In the genomic region with DNA sequence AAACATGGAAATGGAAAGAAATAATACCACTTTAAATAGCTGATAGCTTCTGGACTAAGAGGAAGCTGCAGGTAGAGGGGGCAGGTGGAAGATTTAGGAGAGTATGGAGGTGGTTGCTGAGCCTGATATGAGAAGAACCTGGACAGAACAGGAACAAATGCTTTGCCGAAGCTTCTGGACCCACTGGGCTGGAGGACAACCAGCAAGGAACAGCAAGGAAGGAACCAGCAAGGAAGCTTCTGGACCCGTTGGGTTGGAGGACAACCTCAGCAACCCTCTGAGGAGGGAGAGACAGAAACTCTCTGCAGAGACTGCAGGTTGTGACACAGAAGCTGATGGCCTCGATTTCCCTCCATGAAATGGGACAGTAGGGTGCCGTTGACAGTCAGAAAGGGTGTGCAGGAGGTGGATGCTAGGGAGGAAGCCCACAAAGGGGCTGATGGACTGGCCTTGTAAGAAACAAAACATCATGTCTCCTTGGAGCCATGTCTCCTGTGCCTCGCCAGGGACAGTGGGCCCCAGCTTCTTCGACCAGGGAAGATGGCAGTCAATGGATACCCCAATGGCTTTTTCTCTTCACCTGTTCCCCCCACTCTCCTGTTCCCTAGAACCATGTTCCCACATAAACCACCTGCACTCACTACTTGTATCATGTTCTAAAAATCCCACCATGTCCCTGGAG, we compare ENCODE assay signal across 11 cellular contexts. TPM values are rescaled to one million over a fixed set of nuclear protein-coding genes. Genes with fewer than 3 reads are reported as not detected.
DNase-seq lines count a peak whose midpoint lies in the region; ATAC-seq and TF ChIP-seq lines count a peak whose summit lies in the region.
"Had no signal": no experiment of that assay in that cellular context is flagged by ENCODE, and none has a peak within 500 bp of the region (broad histone marks: within the 10 kb centered on the region; RNA-seq: fewer than 3 reads in every experiment).

No MANE protein-coding gene starts in this region.

- intact Hi-C loops in activated CD4-positive, alpha-beta memory T cell treated with anti-CD3 and anti-CD28 coated beads for 36 hours (cut with micrococcal nuclease): no loop called here
- intact Hi-C loops in natural killer cell (cut with micrococcal nuclease) (loop anchor here (2.0 kb wide), 1 partner anchor 516 kb away; no protein-coding TSS in a partner anchor), spleen (cut with DNase I; ENCODE audit: low total_unique reads) (no loop called here)

- H3K27ac Mint-ChIP-seq in activated T-cell treated with anti-CD3 and anti-CD28 coated beads, Interleukin-2, amount 50 U/mL, for 24 hours: no peak overlapping the region
- no peak overlapping the region for H3K27ac Mint-ChIP-seq in activated CD4-positive, alpha-beta memory T cell treated with anti-CD3 and anti-CD28 coated beads for 36 hours
- H3K27ac Mint-ChIP-seq in natural killer cell: no peak overlapping the region

- H3K4me1 Mint-ChIP-seq in activated T-cell treated with anti-CD3 and anti-CD28 coated beads, Interleukin-2, amount 50 U/mL, for 24 hours (ENCODE audit: low read depth): no peaks in the 10 kb centered on the region
- no peaks in the 10 kb centered on the region for H3K4me1 Mint-ChIP-seq in activated CD4-positive, alpha-beta memory T cell treated with anti-CD3 and anti-CD28 coated beads for 36 hours (ENCODE audit: low read depth)
- no peaks in the 10 kb centered on the region for H3K4me1 Mint-ChIP-seq in natural killer cell

- CTCF ChIA-PET in activated CD4-positive, alpha-beta memory T cell treated with anti-CD3 and anti-CD28 coated beads for 36 hours (lab: Charles Lee): interaction anchor here (0.9 to 2.4 kb wide), 9 partner anchors 45 to 516 kb away, joined by 3 to 15 read pairs (median 5); partner anchors contain the start of gene IBA57

- H3K27me3 Mint-ChIP-seq in activated T-cell treated with anti-CD3 and anti-CD28 coated beads, Interleukin-2, amount 50 U/mL, for 24 hours: peaks cover 35% of the 10 kb centered on the region
- H3K27me3 Mint-ChIP-seq in activated CD4-positive, alpha-beta memory T cell treated with anti-CD3 and anti-CD28 coated beads for 36 hours: peaks cover 15% of the 10 kb centered on the region
- H3K27me3 Mint-ChIP-seq in natural killer cell (ENCODE audit: low read depth in 2 of 2): peaks cover 20 to 41% of the 10 kb centered on the region in 2 donors

- H3K36me3 ChIP-seq in spleen: no peaks in the 10 kb centered on the region
- no peaks in the 10 kb centered on the region for H3K36me3 ChIP-seq in WERI-Rb-1

- H3K4me1 ChIP-seq in spleen: no peaks in the 10 kb centered on the region

- H3K9me3 Mint-ChIP-seq in activated T-cell treated with anti-CD3 and anti-CD28 coated beads, Interleukin-2, amount 50 U/mL, for 24 hours: peaks cover 30% of the 10 kb centered on the region
- peaks cover 27% of the 10 kb centered on the region for H3K9me3 Mint-ChIP-seq in activated CD4-positive, alpha-beta memory T cell treated with anti-CD3 and anti-CD28 coated beads for 36 hours
- H3K9me3 Mint-ChIP-seq in natural killer cell: peaks cover 0 to 8% of the 10 kb centered on the region in 2 donors

- ATAC-seq in natural killer cell: no peak

- no peak overlapping the region for H3K4me3 Mint-ChIP-seq in activated T-cell treated with anti-CD3 and anti-CD28 coated beads, Interleukin-2, amount 50 U/mL, for 24 hours
- no peak overlapping the region for H3K4me3 Mint-ChIP-seq in activated CD4-positive, alpha-beta memory T cell treated with anti-CD3 and anti-CD28 coated beads for 36 hours
- no peak overlapping the region for H3K4me3 Mint-ChIP-seq in natural killer cell

- H3K36me3 Mint-ChIP-seq in activated T-cell treated with anti-CD3 and anti-CD28 coated beads, Interleukin-2, amount 50 U/mL, for 24 hours (ENCODE audit: low read depth): no peaks in the 10 kb centered on the region
- no peaks in the 10 kb centered on the region for H3K36me3 Mint-ChIP-seq in activated CD4-positive, alpha-beta memory T cell treated with anti-CD3 and anti-CD28 coated beads for 36 hours
- H3K36me3 Mint-ChIP-seq in natural killer cell: no peaks in the 10 kb centered on the region

- H3K9me3 ChIP-seq in spleen (peaks cover 0 to 40% (median 31%) of the 10 kb centered on the region in 8 donors), WERI-Rb-1 (ENCODE audit: severe bottlenecking) (no peaks in the 10 kb centered on the region)

- POLR2A ChIA-PET in activated CD4-positive, alpha-beta memory T cell treated with anti-CD3 and anti-CD28 coated beads for 36 hours (lab: Charles Lee): no interaction called here

- H3K27me3 ChIP-seq in spleen (replicated peaks in 1 of 7) (peaks cover 0 to 61% (median 7%) of the 10 kb centered on the region in 7 donors), WERI-Rb-1 (ENCODE audit: insufficient read depth, low read depth, severe bottlenecking) (no peaks in the 10 kb centered on the region)

- TF ChIP-seq POLR2A in spleen (IDR thresholded peaks at IDR 0.05): no peak

- 67 to 80% (median 73%) methylated on average over 6 of the region's 6 CpGs for WGBS in spleen, 5 donors

- H3K27ac ChIP-seq in spleen (no peak overlapping the region), WERI-Rb-1 (no peak overlapping the region)
- H3K27ac ChIP-seq: C4-2B had no signal

- peak; percentile 13 for DNase-seq in activated T-cell treated with anti-CD3 and anti-CD28 coated beads, Interleukin-2, amount 50 U/mL, for 24 hours
- no peak for DNase-seq in activated T-cell treated with anti-CD3 and anti-CD28 coated beads for 4 hours
- peak; percentile 5 for DNase-seq in activated CD4-positive, alpha-beta memory T cell treated with anti-CD3 and anti-CD28 coated beads for 36 hours
- peak; percentile 10 for DNase-seq in natural killer cell
- peak; percentile 23 for DNase-seq in spleen
- no peak for DNase-seq in DMS79 (lab: John Stamatoyannopoulos, UW)
- no peak for DNase-seq in NK-92 treated with Interleukin-12 subunit alpha and Interleukin-12 subunit beta, amount 100 ng/mL, for 24 hours (lab: John Stamatoyannopoulos, UW)
- DNase-seq in WERI-Rb-1: no peak

- TF ChIP-seq CTCF in natural killer cell (IDR thresholded peaks at IDR 0.05) (no peak), spleen (IDR thresholded peaks at IDR 0.05 in 8 of 11, conservative IDR thresholded peaks at IDR 0.05 in 3 of 11) (no peak), WERI-Rb-1 (IDR thresholded peaks at IDR 0.05; ENCODE audit: low read depth, low read length) (no peak)

- no peak overlapping the region for H3K4me3 ChIP-seq in spleen
- no peak overlapping the region for H3K4me3 ChIP-seq in WERI-Rb-1 (ENCODE audit: low read depth, low read length)

RNA-seq across cellular contexts. Expression of gene WNT3A, which starts 8.3 kb away (rescaled TPM):
- not detected for total RNA-seq in activated CD4-positive, alpha-beta memory T cell treated with anti-CD3 and anti-CD28 coated beads for 36 hours
- total RNA-seq in natural killer cell (not detected), spleen (not detected)
- polyA plus RNA-seq in spleen: not detected
- total RNA-seq: M059J, RPMI7951 had no signal

RNA-seq across cellular contexts. Expression of gene WNT9A, which starts 50.8 kb away (rescaled TPM):
- under 1 TPM; 0.07 to 0.12 TPM for total RNA-seq in activated CD4-positive, alpha-beta memory T cell treated with anti-CD3 and anti-CD28 coated beads for 36 hours
- total RNA-seq in natural killer cell: not detected
- total RNA-seq in spleen: 1 to 10 TPM in 4 of 7 donors, under 1 TPM in 3; 0.37 to 3.6 (median 1.2) TPM
- polyA plus RNA-seq in spleen: under 1 TPM; 0.08 to 0.70 (median 0.11) TPM

Comparison
In these comparisons a context has a peak if more than half of its experiments do, and no peak if none do; other contexts are left out.
1. DNase-seq: peak in activated T-cell treated with anti-CD3 and anti-CD28 coated beads, Interleukin-2, amount 50 U/mL, for 24 hours (single experiment), activated CD4-positive, alpha-beta memory T cell treated with anti-CD3 and anti-CD28 coated beads for 36 hours (single experiment), natural killer cell (single experiment) and spleen (single experiment); none in activated T-cell treated with anti-CD3 and anti-CD28 coated beads for 4 hours (single experiment), DMS79 (single experiment), NK-92 treated with Interleukin-12 subunit alpha and Interleukin-12 subunit beta, amount 100 ng/mL, for 24 hours (single experiment) and WERI-Rb-1 (single experiment).